In the genomic region with DNA sequence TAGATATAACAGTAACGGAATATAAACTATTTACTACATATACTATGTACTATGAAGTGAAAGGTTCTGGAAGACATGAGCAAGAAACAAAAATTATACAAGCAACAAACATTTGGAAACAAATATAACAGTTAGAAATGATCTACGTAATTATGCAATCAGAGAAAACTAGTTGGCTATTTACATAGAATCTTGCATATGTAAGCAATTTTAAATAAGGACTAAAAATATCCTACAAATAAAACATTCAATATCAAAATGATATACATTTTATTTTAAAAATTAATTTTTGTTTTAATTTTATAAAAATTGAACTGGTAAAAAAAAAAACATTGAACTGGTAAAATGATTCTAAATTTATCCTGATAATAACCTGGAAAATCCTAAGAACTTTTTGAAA, we compare ENCODE assay signal across 22 cellular contexts.
"Had no signal": no experiment of that assay in that cellular context is flagged by ENCODE, and none has a peak within 500 bp of the region (broad histone marks: within the 10 kb centered on the region; RNA-seq: fewer than 3 reads in every experiment).

No MANE protein-coding gene starts in this region.

- H3K36me3 ChIP-seq: colonic mucosa, esophagus muscularis mucosa, gastroesophageal sphincter, heart left ventricle, left lung, lower lobe of right lung had no signal

- H3K9me3 Mint-ChIP-seq: mesothelial cell of epicardium had no signal

- DNase-seq: colonic mucosa; dermis blood vessel endothelial cell; dorsolateral prefrontal cortex; effector CD4-positive, alpha-beta T cell; effector memory CD4-positive, alpha-beta T cell; foreskin keratinocyte; heart left ventricle; hypothalamus; immature natural killer cell; islet precursor cell; left cardiac atrium; left lung; left ventricle myocardium superior; lower lobe of right lung; mesenchymal stem cell; mucosa of descending colon; naive B cell had no signal

- H3K27me3 Mint-ChIP-seq: naive B cell had no signal

- H3K4me3 ChIP-seq: colonic mucosa, dorsolateral prefrontal cortex, esophagus muscularis mucosa, gastroesophageal sphincter, heart left ventricle, hepatocyte, left lung, lower lobe of right lung, mucosa of descending colon had no signal

- H3K9me3 ChIP-seq: colonic mucosa, esophagus muscularis mucosa, gastroesophageal sphincter, heart left ventricle, left lung, lower lobe of right lung, mucosa of descending colon had no signal

- FAIRE-seq: endothelial cell of umbilical vein had no signal

- H3K4me3 Mint-ChIP-seq: immature natural killer cell, mesothelial cell of epicardium, naive B cell had no signal

- H3K36me3 Mint-ChIP-seq: immature natural killer cell, mesothelial cell of epicardium, naive B cell had no signal

- H3K27ac Mint-ChIP-seq: immature natural killer cell, mesothelial cell of epicardium, naive B cell had no signal

- H3K4me1 Mint-ChIP-seq: immature natural killer cell, naive B cell had no signal

- H3K27ac ChIP-seq: colonic mucosa, dorsolateral prefrontal cortex, esophagus muscularis mucosa, foreskin keratinocyte, gastroesophageal sphincter, heart left ventricle, hepatocyte, left lung, lower lobe of right lung had no signal

- H3K4me1 ChIP-seq: colonic mucosa, esophagus muscularis mucosa, foreskin keratinocyte, gastroesophageal sphincter, heart left ventricle, left lung, lower lobe of right lung had no signal
